ENCODE assay signal across 1 cellular context in genomic region chr7:106568680-106569499, GRCh38.
TF ChIP-seq lines count a peak whose summit lies in the region.

No MANE protein-coding gene starts in this region.

TF ChIP-seq in SK-N-SH treated with all-trans-retinoic acid at 6 μM for 48 hours, 23 proteins besides CTCF, POLR2A, EP300 and RAD21 (continued from another document):
- TF ChIP-seq TSHZ2 (CRISPR knock-in tag; IDR thresholded peaks at IDR 0.05) (peak; percentile 83), TCF4 (CRISPR knock-in tag; IDR thresholded peaks at IDR 0.05; ENCODE audit: borderline replicate concordance) (peak; percentile 94), CREB5 (CRISPR knock-in tag; IDR thresholded peaks at IDR 0.05; ENCODE audit: low read depth) (no peak), TOX (CRISPR knock-in tag; IDR thresholded peaks at IDR 0.05; ENCODE audit: borderline replicate concordance) (no peak), ZNF70 (CRISPR knock-in tag; IDR thresholded peaks at IDR 0.05) (peak; percentile 57; the same call in 1 of the 2 replicates), BACH2 (CRISPR knock-in tag; IDR thresholded peaks at IDR 0.05; ENCODE audit: borderline replicate concordance) (peak; percentile 99; the same call in 1 of the 2 replicates), ZFP30 (CRISPR knock-in tag; IDR thresholded peaks at IDR 0.05) (no peak)
- TF ChIP-seq, protein P1, sequence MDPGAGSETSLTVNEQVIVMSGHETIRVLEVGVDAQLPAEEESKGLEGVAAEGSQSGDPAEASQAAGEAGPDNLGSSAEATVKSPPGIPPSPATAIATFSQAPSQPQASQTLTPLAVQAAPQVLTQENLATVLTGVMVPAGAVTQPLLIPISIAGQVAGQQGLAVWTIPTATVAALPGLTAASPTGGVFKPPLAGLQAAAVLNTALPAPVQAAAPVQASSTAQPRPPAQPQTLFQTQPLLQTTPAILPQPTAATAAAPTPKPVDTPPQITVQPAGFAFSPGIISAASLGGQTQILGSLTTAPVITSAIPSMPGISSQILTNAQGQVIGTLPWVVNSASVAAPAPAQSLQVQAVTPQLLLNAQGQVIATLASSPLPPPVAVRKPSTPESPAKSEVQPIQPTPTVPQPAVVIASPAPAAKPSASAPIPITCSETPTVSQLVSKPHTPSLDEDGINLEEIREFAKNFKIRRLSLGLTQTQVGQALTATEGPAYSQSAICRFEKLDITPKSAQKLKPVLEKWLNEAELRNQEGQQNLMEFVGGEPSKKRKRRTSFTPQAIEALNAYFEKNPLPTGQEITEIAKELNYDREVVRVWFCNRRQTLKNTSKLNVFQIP (CRISPR knock-in tag; IDR thresholded peaks at IDR 0.05; ENCODE audit: borderline replicate concordance, low read depth): no peak
